22 cellular contexts compared by ENCODE assay signal in the genomic region with DNA sequence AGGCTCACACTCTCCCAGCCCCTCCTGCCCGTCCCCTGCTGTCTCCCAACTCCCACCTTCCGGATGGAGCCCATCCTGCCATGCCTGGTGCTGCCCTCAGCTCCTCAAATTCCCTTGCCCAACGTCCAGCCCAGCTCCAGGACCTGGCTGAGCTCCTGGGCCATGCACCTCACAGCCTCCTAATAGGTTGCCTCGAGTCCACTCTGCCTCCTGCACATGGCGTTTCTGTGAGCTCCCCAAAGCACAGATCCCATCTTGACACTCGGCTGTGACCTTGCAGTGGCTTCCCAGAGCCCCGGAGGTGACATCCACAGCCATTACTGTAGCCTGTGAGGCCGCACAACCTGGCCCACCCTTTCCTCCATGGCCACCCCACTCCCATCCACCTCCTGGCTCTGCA.
"Had no signal": no experiment of that assay in that cellular context is flagged by ENCODE, and none has a peak within 500 bp of the region (broad histone marks: within the 10 kb centered on the region; RNA-seq: fewer than 3 reads in every experiment).

No MANE protein-coding gene starts in this region.

- H3K9me3 Mint-ChIP-seq: immature natural killer cell; stimulated activated naive CD8-positive, alpha-beta T cell treated with anti-CD3 and anti-CD28 coated beads, Interleukin-15, amount 100 ng/mL, for 72 hours had no signal

- H3K4me1 ChIP-seq: left ventricle myocardium inferior, lower lobe of right lung, parathyroid adenoma, prostate gland, right atrium auricular region, suprapubic skin, transverse colon, vagina had no signal

- H3K4me3 Mint-ChIP-seq: immature natural killer cell; naive thymus-derived CD8-positive, alpha-beta T cell; stimulated activated naive CD8-positive, alpha-beta T cell treated with anti-CD3 and anti-CD28 coated beads, Interleukin-15, amount 100 ng/mL, for 72 hours had no signal

- H3K9ac ChIP-seq: parathyroid adenoma had no signal

- H3K36me3 Mint-ChIP-seq: immature natural killer cell; naive thymus-derived CD8-positive, alpha-beta T cell had no signal

- H3K79me2 ChIP-seq: parathyroid adenoma had no signal

- H2AFZ ChIP-seq: parathyroid adenoma had no signal

- H3K9me3 ChIP-seq: left ventricle myocardium inferior, lower lobe of right lung, prostate gland, right atrium auricular region, suprapubic skin, transverse colon, vagina had no signal

- DNase-seq: dermis blood vessel endothelial cell; effector memory CD4-positive, alpha-beta T cell; hypothalamus; immature natural killer cell; islet precursor cell; kidney glomerular epithelial cell; left colon; left ventricle myocardium inferior; lower lobe of right lung; naive thymus-derived CD8-positive, alpha-beta T cell; stimulated activated CD4-positive, alpha-beta T cell treated with anti-CD3 and anti-CD28 coated beads, Interleukin-15, amount 100 ng/mL, for 24 hours; stimulated activated CD4-positive, alpha-beta T cell treated with anti-CD3 and anti-CD28 coated beads, Interleukin-2, amount 100 ng/mL, for 48 hours; stimulated activated naive CD4-positive, alpha-beta T cell; stimulated activated naive CD8-positive, alpha-beta T cell treated with anti-CD3 and anti-CD28 coated beads, Interleukin-15, amount 100 ng/mL, for 72 hours; transverse colon had no signal

- H3K27ac Mint-ChIP-seq: immature natural killer cell; naive thymus-derived CD8-positive, alpha-beta T cell; stimulated activated naive CD8-positive, alpha-beta T cell treated with anti-CD3 and anti-CD28 coated beads, Interleukin-15, amount 100 ng/mL, for 72 hours had no signal

- H3K27me3 ChIP-seq: right atrium auricular region, transverse colon, vagina had no signal

- H3K4me3 ChIP-seq: coronary artery, left ventricle myocardium inferior, lower lobe of right lung, prostate gland, right atrium auricular region, skin epidermis, suprapubic skin, transverse colon, vagina had no signal

- H3K27ac ChIP-seq: coronary artery, left ventricle myocardium inferior, lower lobe of right lung, parathyroid adenoma, prostate gland, right atrium auricular region, skin epidermis, suprapubic skin, transverse colon, vagina had no signal

- ATAC-seq: left colon; lower lobe of right lung; naive thymus-derived CD8-positive, alpha-beta T cell; stimulated activated naive CD8-positive, alpha-beta T cell treated with anti-CD3 and anti-CD28 coated beads, Interleukin-15, amount 100 ng/mL, for 72 hours had no signal

- H3K4me1 Mint-ChIP-seq: immature natural killer cell; naive thymus-derived CD8-positive, alpha-beta T cell; stimulated activated naive CD8-positive, alpha-beta T cell treated with anti-CD3 and anti-CD28 coated beads, Interleukin-15, amount 100 ng/mL, for 72 hours had no signal

- H3K36me3 ChIP-seq: left ventricle myocardium inferior, lower lobe of right lung, prostate gland, right atrium auricular region, suprapubic skin, transverse colon, vagina had no signal
